In genomic region chr22:37148742-37149665, GRCh38 we compare ENCODE assay signal across 1 cellular context.
TF ChIP-seq lines count a peak whose summit lies in the region.

No MANE protein-coding gene starts in this region.

TF ChIP-seq in HepG2, 621 proteins besides CTCF, POLR2A, EP300 and RAD21:
- TF ChIP-seq ZNF7 (CRISPR knock-in tag; IDR thresholded peaks at IDR 0.05) (no peak), ZBTB21 (CRISPR knock-in tag; IDR thresholded peaks at IDR 0.05) (no peak), AGO2 (optimal IDR thresholded peaks at IDR 0.05; ENCODE audit: low read depth, low read length) (no peak)
